Comparison of ENCODE assay signal across 1 cellular context in the genomic region with DNA sequence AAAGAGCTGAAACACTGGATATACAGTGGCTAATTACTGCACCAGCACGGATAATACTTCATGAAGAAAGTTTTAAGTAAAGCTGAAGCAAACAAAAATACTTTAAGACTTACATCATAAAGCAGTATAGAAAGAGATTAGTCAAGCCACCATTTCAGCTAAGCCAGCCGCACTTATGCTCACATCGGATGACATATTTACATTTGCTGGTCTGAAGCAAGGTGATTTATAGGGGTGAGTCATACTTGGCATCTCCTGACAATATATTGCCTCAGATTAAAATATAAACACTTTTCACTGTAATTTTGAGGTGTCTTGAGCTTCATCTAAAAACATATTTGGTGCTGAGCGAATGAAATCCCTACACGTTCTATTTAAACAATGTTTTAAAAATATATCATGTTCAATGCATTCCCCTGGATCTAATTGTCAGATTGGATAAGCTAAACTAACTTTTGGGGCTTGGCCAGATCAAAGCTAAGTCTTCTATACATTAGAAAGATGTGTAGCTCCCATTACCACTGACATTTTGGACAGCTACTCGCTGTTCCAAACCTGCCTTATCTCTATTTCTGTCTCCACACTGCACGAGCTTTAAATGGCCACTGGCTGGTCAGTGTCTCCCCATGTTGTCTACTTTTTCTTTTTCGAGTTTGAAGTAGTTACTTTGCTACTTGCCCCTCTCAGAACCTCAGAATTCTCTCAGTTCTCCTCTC.
TF ChIP-seq lines count a peak whose summit lies in the region.

No MANE protein-coding gene starts in this region.

TF ChIP-seq in SK-N-SH treated with all-trans-retinoic acid at 6 μM for 48 hours, 23 proteins besides CTCF, POLR2A, EP300 and RAD21 (continued from another document):
- TF ChIP-seq, protein P1, sequence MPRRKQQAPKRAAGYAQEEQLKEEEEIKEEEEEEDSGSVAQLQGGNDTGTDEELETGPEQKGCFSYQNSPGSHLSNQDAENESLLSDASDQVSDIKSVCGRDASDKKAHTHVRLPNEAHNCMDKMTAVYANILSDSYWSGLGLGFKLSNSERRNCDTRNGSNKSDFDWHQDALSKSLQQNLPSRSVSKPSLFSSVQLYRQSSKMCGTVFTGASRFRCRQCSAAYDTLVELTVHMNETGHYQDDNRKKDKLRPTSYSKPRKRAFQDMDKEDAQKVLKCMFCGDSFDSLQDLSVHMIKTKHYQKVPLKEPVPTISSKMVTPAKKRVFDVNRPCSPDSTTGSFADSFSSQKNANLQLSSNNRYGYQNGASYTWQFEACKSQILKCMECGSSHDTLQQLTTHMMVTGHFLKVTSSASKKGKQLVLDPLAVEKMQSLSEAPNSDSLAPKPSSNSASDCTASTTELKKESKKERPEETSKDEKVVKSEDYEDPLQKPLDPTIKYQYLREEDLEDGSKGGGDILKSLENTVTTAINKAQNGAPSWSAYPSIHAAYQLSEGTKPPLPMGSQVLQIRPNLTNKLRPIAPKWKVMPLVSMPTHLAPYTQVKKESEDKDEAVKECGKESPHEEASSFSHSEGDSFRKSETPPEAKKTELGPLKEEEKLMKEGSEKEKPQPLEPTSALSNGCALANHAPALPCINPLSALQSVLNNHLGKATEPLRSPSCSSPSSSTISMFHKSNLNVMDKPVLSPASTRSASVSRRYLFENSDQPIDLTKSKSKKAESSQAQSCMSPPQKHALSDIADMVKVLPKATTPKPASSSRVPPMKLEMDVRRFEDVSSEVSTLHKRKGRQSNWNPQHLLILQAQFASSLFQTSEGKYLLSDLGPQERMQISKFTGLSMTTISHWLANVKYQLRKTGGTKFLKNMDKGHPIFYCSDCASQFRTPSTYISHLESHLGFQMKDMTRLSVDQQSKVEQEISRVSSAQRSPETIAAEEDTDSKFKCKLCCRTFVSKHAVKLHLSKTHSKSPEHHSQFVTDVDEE (CRISPR knock-in tag; IDR thresholded peaks at IDR 0.05) = no peak
- TF ChIP-seq, protein P2, sequence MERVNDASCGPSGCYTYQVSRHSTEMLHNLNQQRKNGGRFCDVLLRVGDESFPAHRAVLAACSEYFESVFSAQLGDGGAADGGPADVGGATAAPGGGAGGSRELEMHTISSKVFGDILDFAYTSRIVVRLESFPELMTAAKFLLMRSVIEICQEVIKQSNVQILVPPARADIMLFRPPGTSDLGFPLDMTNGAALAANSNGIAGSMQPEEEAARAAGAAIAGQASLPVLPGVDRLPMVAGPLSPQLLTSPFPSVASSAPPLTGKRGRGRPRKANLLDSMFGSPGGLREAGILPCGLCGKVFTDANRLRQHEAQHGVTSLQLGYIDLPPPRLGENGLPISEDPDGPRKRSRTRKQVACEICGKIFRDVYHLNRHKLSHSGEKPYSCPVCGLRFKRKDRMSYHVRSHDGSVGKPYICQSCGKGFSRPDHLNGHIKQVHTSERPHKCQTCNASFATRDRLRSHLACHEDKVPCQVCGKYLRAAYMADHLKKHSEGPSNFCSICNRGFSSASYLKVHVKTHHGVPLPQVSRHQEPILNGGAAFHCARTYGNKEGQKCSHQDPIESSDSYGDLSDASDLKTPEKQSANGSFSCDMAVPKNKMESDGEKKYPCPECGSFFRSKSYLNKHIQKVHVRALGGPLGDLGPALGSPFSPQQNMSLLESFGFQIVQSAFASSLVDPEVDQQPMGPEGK (CRISPR knock-in tag; IDR thresholded peaks at IDR 0.05; ENCODE audit: borderline replicate concordance) = no peak
- no peak for TF ChIP-seq PPARA (CRISPR knock-in tag; IDR thresholded peaks at IDR 0.05; ENCODE audit: borderline replicate concordance)
